ENCODE assay signal across 8 cellular contexts in genomic region chr7:74174606-74175082, GRCh38. TPM values are rescaled to one million over a fixed set of nuclear protein-coding genes. Genes with fewer than 3 reads are reported as not detected.
DNase-seq lines count a peak whose midpoint lies in the region; ATAC-seq, FAIRE-seq and TF ChIP-seq lines count a peak whose summit lies in the region.

No MANE protein-coding gene starts in this region.

- CTCF ChIA-PET in RWPE1 (lab: Yijun Ruan, JAX), result no interaction called here
- CTCF ChIA-PET in GM12878 (lab: Yijun Ruan, JAX), result interaction anchor here (0.5 to 3.0 kb wide), 10 partner anchors 9 to 226 kb away, joined by 3 to 12 read pairs (median 5); no protein-coding TSS in a partner anchor

- TF ChIP-seq POLR2A in GM12878 (IDR thresholded peaks at IDR 0.05; ENCODE audit: low read depth, low read length), result no peak; the same call in 1 of the 2 replicates

- H3K4me3 ChIP-seq in ACC112 (ENCODE audit: low read depth, low read length) (peak overlapping the region; percentile 89), GM12878 (peak overlapping the region; percentile 98), iPS-15b (ENCODE audit: low read depth, low read length) (peak overlapping the region; percentile 84), skeletal muscle tissue (ENCODE audit: low read length in 3 of 3) (peak overlapping the region; percentile 78 to 98 (median 94))

- peak overlapping the region; percentile 83 for H3K27ac ChIP-seq in ACC112 (ENCODE audit: low read depth, low read length)
- peak overlapping the region; percentile 94 for H3K27ac ChIP-seq in RWPE1
- peak overlapping the region; percentile 80 for H3K27ac ChIP-seq in GM12878 (ENCODE audit: control insufficient read depth, insufficient read depth)
- peak overlapping the region; percentile 97 for H3K27ac ChIP-seq in skeletal muscle tissue (ENCODE audit: low read depth, low read length)

- no TSS peak for BruUV-seq in GM12878 (replicated peaks; lab: Mats Ljungman, UMichigan)

- H3K9ac ChIP-seq in GM12878 (ENCODE audit: control insufficient read depth, insufficient read depth, low read length), result peak overlapping the region; percentile 66
- H3K9ac ChIP-seq in iPS-15b (ENCODE audit: low read depth, low read length), result peak overlapping the region; percentile 92
- H3K9ac ChIP-seq in skeletal muscle tissue (ENCODE audit: low read depth in 1 of 3, low read length in 3 of 3), result peak overlapping the region; percentile 94 to 99 (median 99)

- RAD21 ChIA-PET in GM12878 (lab: Charles Lee; ENCODE audit: unreplicated experiment), result interaction anchor here (0.9 to 2.5 kb wide), 8 partner anchors 9 to 116 kb away, joined by 3 to 12 read pairs (median 4); no protein-coding TSS in a partner anchor

- FAIRE-seq in GM12878 (lab: Jason Lieb, UNC), result no peak

- DNase-seq in RWPE1 (ENCODE audit: low spot score) (peak; percentile 50), GM12878 (ENCODE audit: low read depth, low spot score) (no peak), GM20000 (ENCODE audit: low spot score) (no peak)

- H4K20me1 ChIP-seq in GM12878 (ENCODE audit: control insufficient read depth, insufficient read depth), result no peaks in the 10 kb centered on the region; the same call in none of the 2 replicates

- SMC1A ChIA-PET in GM12878 (lab: Charles Lee; ENCODE audit: uncharacterized antibody, unreplicated experiment), result interaction anchor here (1.0 to 6.3 kb wide), 5 partner anchors 9 to 105 kb away, joined by 3 to 30 read pairs (median 8); no protein-coding TSS in a partner anchor

- TF ChIP-seq RAD21 in GM12878 (IDR thresholded peaks at IDR 0.05; ENCODE audit: insufficient read depth, low read depth, low read length), result no peak

- WGBS in GM12878 (ENCODE audit: insufficient coverage, insufficient replicate concordance, low lambda C conversion rate, missing lambda C conversion rate), result under 1% methylated on average over 40 of the region's 43 CpGs

- TF ChIP-seq CTCF in RWPE1 (conservative IDR thresholded peaks at IDR 0.05; ENCODE audit: low read depth) (no peak), GM12878 (IDR thresholded peaks at IDR 0.05 in 2 of 3, conservative IDR thresholded peaks at IDR 0.05 in 1 of 3; ENCODE audit: control insufficient read depth in 2 of 3, extremely low read depth in 1 of 3, insufficient read depth in 1 of 3, low read depth in 3 of 3, low read length in 3 of 3) (no peak), GM20000 (IDR thresholded peaks at IDR 0.05; ENCODE audit: extremely low read depth, missing control alignments) (no peak)

- peaks cover 23% of the 10 kb centered on the region for H3K36me3 ChIP-seq in ACC112 (ENCODE audit: insufficient read depth, low read length)
- H3K36me3 ChIP-seq in GM12878 (ENCODE audit: control insufficient read depth in 2 of 2, insufficient read depth in 2 of 2, low read length in 1 of 2), result peaks cover 0 to 13% of the 10 kb centered on the region in 2 experiments; a peak in 1 of 4 replicates
- H3K36me3 ChIP-seq in iPS-15b (ENCODE audit: control insufficient read depth, insufficient read depth, low read length), result no peaks in the 10 kb centered on the region
- H3K36me3 ChIP-seq in skeletal muscle tissue (ENCODE audit: control insufficient read depth in 3 of 3, insufficient read depth in 3 of 3, low read length in 3 of 3), result peaks cover 0 to 5% (median 4%) of the 10 kb centered on the region in 3 donors

- in situ Hi-C loops in GM12878 (cut with MboI), result loop anchor here (10.0 kb wide), 1 partner anchor 90 kb away; the partner anchor contains the start of gene LIMK1

- no peak overlapping the region; the same call in 1 of the 2 replicates for H3K4me2 ChIP-seq in GM12878 (ENCODE audit: control insufficient read depth, insufficient read depth)

- no peak for TF ChIP-seq EP300 in GM12878 (IDR thresholded peaks at IDR 0.05; ENCODE audit: borderline replicate concordance in 1 of 2, control insufficient read depth in 1 of 2, low read depth in 2 of 2, low read length in 2 of 2)

- H2AFZ ChIP-seq in ACC112 (ENCODE audit: low read length, unreplicated experiment), result no peak overlapping the region
- H2AFZ ChIP-seq in GM12878 (ENCODE audit: control insufficient read depth, low read depth, low read length), result no peak overlapping the region

- ATAC-seq in GM18520 (IDR thresholded peaks at IDR 0.05; ENCODE audit: unreplicated experiment) (peak; percentile 7), HG03066 (IDR thresholded peaks at IDR 0.05; ENCODE audit: low read depth, unreplicated experiment) (peak; percentile 30), GM12878 (peak; percentile 42)

- intact Hi-C loops in GM12878 (cut with micrococcal nuclease; ENCODE audit: unreplicated experiment), result loop anchor here (1.0 kb wide), 1 partner anchor 91 kb away; the partner anchor contains the start of gene LIMK1

- POLR2A ChIA-PET in RWPE1 (lab: Yijun Ruan, JAX; ENCODE audit: low non-redundant PET), result no interaction called here
- POLR2A ChIA-PET in GM12878 (lab: Charles Lee), result interaction anchor here (0.5 to 1.5 kb wide), 6 partner anchors 36 to 114 kb away, joined by 3 to 9 read pairs (median 4); partner anchors contain the start of genes LAT2 and LIMK1

- H3K27me3 ChIP-seq in ACC112 (ENCODE audit: insufficient read depth, low read length), result no peaks in the 10 kb centered on the region
- H3K27me3 ChIP-seq in GM12878 (replicated peaks in 1 of 2; ENCODE audit: control insufficient read depth in 2 of 2, insufficient read depth in 2 of 2, low read length in 1 of 2), result no peaks in the 10 kb centered on the region
- no peaks in the 10 kb centered on the region for H3K27me3 ChIP-seq in iPS-15b (ENCODE audit: control insufficient read depth, insufficient read depth, low read length)
- H3K27me3 ChIP-seq in skeletal muscle tissue (ENCODE audit: control insufficient read depth in 3 of 3, insufficient read depth in 3 of 3, low read length in 3 of 3), result no peaks in the 10 kb centered on the region

- H3K9me3 ChIP-seq in GM12878 (replicated peaks; ENCODE audit: control insufficient read depth, insufficient read depth, low read length) (no peaks in the 10 kb centered on the region), iPS-15b (ENCODE audit: control insufficient read depth, insufficient read depth, low read length) (no peaks in the 10 kb centered on the region), skeletal muscle tissue (ENCODE audit: control insufficient read depth in 3 of 3, low read length in 3 of 3) (no peaks in the 10 kb centered on the region)

- peaks cover 62% of the 10 kb centered on the region for H3K79me2 ChIP-seq in ACC112 (ENCODE audit: control insufficient read depth, insufficient read depth, low read length, unreplicated experiment)
- peaks cover 63% of the 10 kb centered on the region for H3K79me2 ChIP-seq in GM12878 (ENCODE audit: control insufficient read depth, insufficient read depth, low read length)

- H3K4me1 ChIP-seq in ACC112 (ENCODE audit: control insufficient read depth, insufficient read depth, low read length, unreplicated experiment) (peaks cover 40% of the 10 kb centered on the region), GM12878 (ENCODE audit: control insufficient read depth, insufficient read depth, low read length) (peaks cover 6% of the 10 kb centered on the region), iPS-15b (ENCODE audit: control insufficient read depth, insufficient read depth, low read length) (peaks cover 5% of the 10 kb centered on the region), skeletal muscle tissue (ENCODE audit: control insufficient read depth in 3 of 3, insufficient read depth in 3 of 3, low read length in 3 of 3) (peaks cover 34 to 55% (median 49%) of the 10 kb centered on the region in 3 donors)

TF ChIP-seq in GM12878, 131 proteins besides CTCF, POLR2A, EP300 and RAD21 (continues in another document):
- no peak for TF ChIP-seq PAX5 (IDR thresholded peaks at IDR 0.05; ENCODE audit: borderline replicate concordance, low read depth, low read length)
- TF ChIP-seq IKZF1 (conservative IDR thresholded peaks at IDR 0.05), result 0 out of 2 replicates have a peak, but pooled peaks have one; percentile 5
- no peak for TF ChIP-seq CBX3 (IDR thresholded peaks at IDR 0.05; ENCODE audit: borderline replicate concordance, low read depth)

RNA-seq across cellular contexts. Expression of gene EIF4H, which starts 0.5 kb away (rescaled TPM):
- 153 and 162 TPM in 2 replicates for total RNA-seq in GM12878 (2013; cell fraction: nucleolus; rRNA removed)
- total RNA-seq in GM12878 (2014; rRNA removed) (255 and 283 TPM in 2 replicates), GM12878 (2014; rRNA removed; fragmentation: Illumina TruSeq; extraction: Trizol) (241 and 253 TPM in 2 replicates), GM12878 (2021) (320 and 334 TPM in 2 replicates), skeletal muscle tissue (188 TPM)
- polyA plus RNA-seq in GM12878 (2011; ENCODE audit: low read depth), result 149 TPM
- polyA plus RNA-seq in GM12878 (2011; rRNA removed) (402 and 443 TPM in 2 replicates), GM12878 (2014; fragmentation: Illumina TruSeq; extraction: Trizol) (162 and 253 TPM in 2 replicates), GM12878 (2014; fragmentation: Nextera tagmentation; extraction: Ambion mirVana) (10 to 100 TPM in 1 of 2 experiments, 1 to 10 TPM in 1; 9.9 to 23.8 TPM), GM12878 (2014; rRNA removed) (330 and 336 TPM in 2 replicates), GM12878 (2016; fragmentation: Nextera tagmentation; extraction: Ambion mirVana) (100 to 1,000 TPM; 262 to 286 TPM)
- 430 and 438 TPM in 2 replicates for polyA plus RNA-seq in GM12878 (2011; cell fraction: cytosol; rRNA removed)
- polyA plus RNA-seq in GM12878 (2011; cell fraction: nucleus; rRNA removed), result 255 and 292 TPM in 2 replicates
- 267 and 268 TPM in 2 replicates for polyA plus RNA-seq in GM12878 (2012)
- 256 and 304 TPM in 2 replicates for polyA minus RNA-seq in GM12878 (2011; rRNA and poly(A)+ RNA removed)
- 121 and 139 TPM in 2 replicates for polyA minus RNA-seq in GM12878 (2011; cell fraction: cytosol; rRNA and poly(A)+ RNA removed)
- 67.6 and 79.7 TPM in 2 replicates for polyA minus RNA-seq in GM12878 (2011; cell fraction: nucleus; rRNA and poly(A)+ RNA removed)

RNA-seq across cellular contexts. Expression of gene LAT2, which starts 35.2 kb away (rescaled TPM):
- total RNA-seq in GM12878 (2013; cell fraction: nucleolus; rRNA removed), result 220 and 226 TPM in 2 replicates
- total RNA-seq in GM12878 (2014; rRNA removed) (205 and 218 TPM in 2 replicates), GM12878 (2014; rRNA removed; fragmentation: Illumina TruSeq; extraction: Trizol) (162 and 166 TPM in 2 replicates), GM12878 (2021) (217 TPM in 2 replicates), skeletal muscle tissue (5.2 TPM)
- 90.0 TPM for polyA plus RNA-seq in GM12878 (2011; ENCODE audit: low read depth)
- polyA plus RNA-seq in GM12878 (2011; rRNA removed) (124 and 153 TPM in 2 replicates), GM12878 (2014; fragmentation: Illumina TruSeq; extraction: Trizol) (104 and 177 TPM in 2 replicates), GM12878 (2014; fragmentation: Nextera tagmentation; extraction: Ambion mirVana) (10 to 100 TPM; 33.4 to 48.7 TPM), GM12878 (2014; rRNA removed) (242 and 276 TPM in 2 replicates), GM12878 (2016; fragmentation: Nextera tagmentation; extraction: Ambion mirVana) (100 to 1,000 TPM; 195 to 218 TPM)
- polyA plus RNA-seq in GM12878 (2011; cell fraction: cytosol; rRNA removed), result 144 and 171 TPM in 2 replicates
- polyA plus RNA-seq in GM12878 (2011; cell fraction: nucleus; rRNA removed), result 154 and 158 TPM in 2 replicates
- polyA plus RNA-seq in GM12878 (2012), result 148 and 154 TPM in 2 replicates
- 76.4 and 144 TPM in 2 replicates for polyA minus RNA-seq in GM12878 (2011; rRNA and poly(A)+ RNA removed)
- polyA minus RNA-seq in GM12878 (2011; cell fraction: cytosol; rRNA and poly(A)+ RNA removed), result 40.3 and 41.0 TPM in 2 replicates
- polyA minus RNA-seq in GM12878 (2011; cell fraction: nucleus; rRNA and poly(A)+ RNA removed), result 59.7 and 105 TPM in 2 replicates

Comparison
In these comparisons a context has a peak if more than half of its experiments do, and no peak if none do; other contexts are left out.
1. RNA of gene LAT2, which starts 35.2 kb away (total RNA-seq): 162 to 226 TPM in GM12878; 5.2 TPM in skeletal muscle tissue (single experiment); every median in the first group is over 10 times any median in the second.
2. Peak in every context shown above with its lines, with median percentiles within 50 percentile points of each other: H3K27ac ChIP-seq, H3K4me3 ChIP-seq, ATAC-seq and H3K9ac ChIP-seq.